Comparison of ENCODE assay signal across 1 cellular context in the genomic region with DNA sequence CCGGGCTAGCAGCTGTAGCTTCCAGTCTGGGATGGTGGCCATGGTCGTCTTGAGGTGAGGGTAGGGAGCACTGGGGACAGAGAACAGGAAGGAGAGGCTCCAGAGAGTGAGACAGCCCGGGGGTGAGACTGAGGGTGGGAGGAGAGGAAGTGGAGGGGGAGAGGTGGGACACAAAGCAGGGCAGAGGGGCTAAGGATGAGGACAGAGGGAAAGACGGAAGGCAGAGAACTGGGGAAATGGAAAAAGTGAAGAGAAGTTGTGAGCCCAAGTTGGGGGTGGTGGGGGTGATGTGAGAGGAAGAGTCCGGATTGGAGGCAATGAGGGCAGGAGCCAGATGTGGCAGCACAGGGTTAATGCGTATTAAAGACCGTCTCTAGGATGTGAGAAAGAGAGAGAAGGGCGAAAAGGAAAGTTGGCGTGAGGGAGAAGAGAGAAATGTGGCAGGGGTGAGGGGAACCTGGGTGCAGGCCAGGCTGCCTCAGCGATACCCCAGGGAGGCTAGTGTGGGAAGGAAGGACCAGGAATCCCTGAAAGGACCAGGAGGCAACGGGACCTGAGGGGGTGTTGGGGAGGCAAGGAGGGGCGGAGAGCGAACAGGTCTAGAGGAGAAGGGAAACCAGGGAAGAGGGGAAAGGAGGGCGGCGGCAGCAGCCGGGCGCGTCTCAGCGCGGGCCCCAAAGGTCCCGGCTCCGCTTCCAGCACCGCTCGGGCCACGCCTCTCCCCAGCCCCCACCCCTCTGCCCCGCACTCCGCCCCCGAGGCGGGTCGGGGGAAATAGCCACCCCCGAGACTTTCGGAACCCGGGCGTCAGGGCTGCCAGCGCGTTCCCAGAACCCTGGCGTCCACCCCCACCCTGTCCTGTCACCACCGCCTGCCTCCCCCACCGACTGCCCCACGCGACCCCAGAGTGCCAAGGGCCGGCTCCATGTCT.
TF ChIP-seq lines count a peak whose summit lies in the region.

A gene with protein sequence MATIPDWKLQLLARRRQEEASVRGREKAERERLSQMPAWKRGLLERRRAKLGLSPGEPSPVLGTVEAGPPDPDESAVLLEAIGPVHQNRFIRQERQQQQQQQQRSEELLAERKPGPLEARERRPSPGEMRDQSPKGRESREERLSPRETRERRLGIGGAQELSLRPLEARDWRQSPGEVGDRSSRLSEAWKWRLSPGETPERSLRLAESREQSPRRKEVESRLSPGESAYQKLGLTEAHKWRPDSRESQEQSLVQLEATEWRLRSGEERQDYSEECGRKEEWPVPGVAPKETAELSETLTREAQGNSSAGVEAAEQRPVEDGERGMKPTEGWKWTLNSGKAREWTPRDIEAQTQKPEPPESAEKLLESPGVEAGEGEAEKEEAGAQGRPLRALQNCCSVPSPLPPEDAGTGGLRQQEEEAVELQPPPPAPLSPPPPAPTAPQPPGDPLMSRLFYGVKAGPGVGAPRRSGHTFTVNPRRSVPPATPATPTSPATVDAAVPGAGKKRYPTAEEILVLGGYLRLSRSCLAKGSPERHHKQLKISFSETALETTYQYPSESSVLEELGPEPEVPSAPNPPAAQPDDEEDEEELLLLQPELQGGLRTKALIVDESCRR (minus strand): TSS at position 669 of the 931 bp plus-strand sequence. CDS start 627 bp downstream, at position 42.

TF ChIP-seq in HepG2, 621 proteins besides CTCF, POLR2A, EP300 and RAD21 (continued from another document and continues in another):
- TF ChIP-seq ZNF747 (CRISPR knock-in tag; IDR thresholded peaks at IDR 0.05; ENCODE audit: borderline replicate concordance) (no peak), HOMEZ (CRISPR knock-in tag; IDR thresholded peaks at IDR 0.05; ENCODE audit: low read depth) (no peak), SIX1 (CRISPR knock-in tag; IDR thresholded peaks at IDR 0.05; ENCODE audit: borderline replicate concordance) (no peak), ZNF605 (CRISPR knock-in tag; IDR thresholded peaks at IDR 0.05) (no peak), ZNF781 (CRISPR knock-in tag; IDR thresholded peaks at IDR 0.05; ENCODE audit: borderline replicate concordance, not compliant biosample characterization) (no peak), ZFP41 (CRISPR knock-in tag; IDR thresholded peaks at IDR 0.05; ENCODE audit: borderline replicate concordance) (no peak), ZBTB38 (CRISPR knock-in tag; IDR thresholded peaks at IDR 0.05) (no peak), MATR3 (CRISPR knock-in tag; IDR thresholded peaks at IDR 0.05) (no peak), SOX6 (IDR thresholded peaks at IDR 0.05) (no peak), SOX6 (CRISPR knock-in tag; IDR thresholded peaks at IDR 0.05) (no peak), THAP7 (CRISPR knock-in tag; IDR thresholded peaks at IDR 0.05) (no peak), TBX2 (CRISPR knock-in tag; IDR thresholded peaks at IDR 0.05; ENCODE audit: borderline replicate concordance) (0 out of 2 replicates have a peak, but pooled peaks have one; percentile 10), GPBP1L1 (CRISPR knock-in tag; IDR thresholded peaks at IDR 0.05) (no peak), NCOA1 (CRISPR knock-in tag; IDR thresholded peaks at IDR 0.05) (no peak), ZNF674 (CRISPR knock-in tag; IDR thresholded peaks at IDR 0.05; ENCODE audit: low read depth) (no peak), CHD2 (IDR thresholded peaks at IDR 0.05; ENCODE audit: low read depth, low read length) (no peak), ZNF720 (CRISPR knock-in tag; IDR thresholded peaks at IDR 0.05) (no peak), ZFP36L1 (CRISPR knock-in tag; IDR thresholded peaks at IDR 0.05) (no peak), TFAP4 (IDR thresholded peaks at IDR 0.05; ENCODE audit: borderline replicate concordance, low read depth) (no peak), ARNTL (CRISPR knock-in tag; IDR thresholded peaks at IDR 0.05) (peak; percentile 25; the same call in 1 of the 2 replicates), TCF12 (IDR thresholded peaks at IDR 0.05) (no peak), TCF12 (CRISPR knock-in tag; IDR thresholded peaks at IDR 0.05) (no peak), REXO4 (CRISPR knock-in tag; IDR thresholded peaks at IDR 0.05; ENCODE audit: borderline replicate concordance) (no peak), DMAP1 (CRISPR knock-in tag; IDR thresholded peaks at IDR 0.05) (0 out of 2 replicates have a peak, but pooled peaks have one; percentile 29), HNRNPL (IDR thresholded peaks at IDR 0.05; ENCODE audit: low read depth, low read length) (no peak), NRL (CRISPR knock-in tag; IDR thresholded peaks at IDR 0.05; ENCODE audit: borderline replicate concordance) (no peak), HNF1A (IDR thresholded peaks at IDR 0.05; ENCODE audit: low read depth) (no peak), HNF1A (CRISPR knock-in tag; IDR thresholded peaks at IDR 0.05; ENCODE audit: borderline replicate concordance) (0 out of 2 replicates have a peak, but pooled peaks have one; percentile 48), ZFY (CRISPR knock-in tag; IDR thresholded peaks at IDR 0.05) (peak; percentile 39; the same call in 1 of the 2 replicates), CERS6 (CRISPR knock-in tag; IDR thresholded peaks at IDR 0.05) (no peak), RAD51 (IDR thresholded peaks at IDR 0.05; ENCODE audit: borderline replicate concordance) (no peak), IKZF1 (IDR thresholded peaks at IDR 0.05) (no peak), SMARCC2 (IDR thresholded peaks at IDR 0.05) (no peak), TSC22D2 (CRISPR knock-in tag; IDR thresholded peaks at IDR 0.05; ENCODE audit: borderline replicate concordance) (no peak), MAF1 (CRISPR knock-in tag; IDR thresholded peaks at IDR 0.05; ENCODE audit: borderline replicate concordance) (no peak), ARID2 (CRISPR knock-in tag; IDR thresholded peaks at IDR 0.05; ENCODE audit: borderline replicate concordance) (no peak), ZNF329 (CRISPR knock-in tag; IDR thresholded peaks at IDR 0.05; ENCODE audit: low read depth) (no peak)
- TF ChIP-seq, protein P1, sequence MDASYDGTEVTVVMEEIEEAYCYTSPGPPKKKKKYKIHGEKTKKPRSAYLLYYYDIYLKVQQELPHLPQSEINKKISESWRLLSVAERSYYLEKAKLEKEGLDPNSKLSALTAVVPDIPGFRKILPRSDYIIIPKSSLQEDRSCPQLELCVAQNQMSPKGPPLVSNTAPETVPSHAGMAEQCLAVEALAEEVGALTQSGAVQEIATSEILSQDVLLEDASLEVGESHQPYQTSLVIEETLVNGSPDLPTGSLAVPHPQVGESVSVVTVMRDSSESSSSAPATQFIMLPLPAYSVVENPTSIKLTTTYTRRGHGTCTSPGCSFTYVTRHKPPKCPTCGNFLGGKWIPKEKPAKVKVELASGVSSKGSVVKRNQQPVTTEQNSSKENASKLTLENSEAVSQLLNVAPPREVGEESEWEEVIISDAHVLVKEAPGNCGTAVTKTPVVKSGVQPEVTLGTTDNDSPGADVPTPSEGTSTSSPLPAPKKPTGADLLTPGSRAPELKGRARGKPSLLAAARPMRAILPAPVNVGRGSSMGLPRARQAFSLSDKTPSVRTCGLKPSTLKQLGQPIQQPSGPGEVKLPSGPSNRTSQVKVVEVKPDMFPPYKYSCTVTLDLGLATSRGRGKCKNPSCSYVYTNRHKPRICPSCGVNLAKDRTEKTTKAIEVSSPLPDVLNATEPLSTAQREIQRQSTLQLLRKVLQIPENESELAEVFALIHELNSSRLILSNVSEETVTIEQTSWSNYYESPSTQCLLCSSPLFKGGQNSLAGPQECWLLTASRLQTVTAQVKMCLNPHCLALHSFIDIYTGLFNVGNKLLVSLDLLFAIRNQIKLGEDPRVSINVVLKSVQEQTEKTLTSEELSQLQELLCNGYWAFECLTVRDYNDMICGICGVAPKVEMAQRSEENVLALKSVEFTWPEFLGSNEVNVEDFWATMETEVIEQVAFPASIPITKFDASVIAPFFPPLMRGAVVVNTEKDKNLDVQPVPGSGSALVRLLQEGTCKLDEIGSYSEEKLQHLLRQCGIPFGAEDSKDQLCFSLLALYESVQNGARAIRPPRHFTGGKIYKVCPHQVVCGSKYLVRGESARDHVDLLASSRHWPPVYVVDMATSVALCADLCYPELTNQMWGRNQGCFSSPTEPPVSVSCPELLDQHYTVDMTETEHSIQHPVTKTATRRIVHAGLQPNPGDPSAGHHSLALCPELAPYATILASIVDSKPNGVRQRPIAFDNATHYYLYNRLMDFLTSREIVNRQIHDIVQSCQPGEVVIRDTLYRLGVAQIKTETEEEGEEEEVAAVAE (CRISPR knock-in tag; IDR thresholded peaks at IDR 0.05; ENCODE audit: borderline replicate concordance): no peak
